In genomic region chr5:89308606-89309040, GRCh38 we compare ENCODE assay signal across 12 cellular contexts.
DNase-seq lines count a peak whose midpoint lies in the region; ATAC-seq, FAIRE-seq and TF ChIP-seq lines count a peak whose summit lies in the region.
"Had no signal": no experiment of that assay in that cellular context is flagged by ENCODE, and none has a peak within 500 bp of the region (broad histone marks: within the 10 kb centered on the region; RNA-seq: fewer than 3 reads in every experiment).

No MANE protein-coding gene starts in this region.

- FAIRE-seq in H54 (lab: Jason Lieb, UNC): no peak
- FAIRE-seq: colon had no signal

- ATAC-seq in GM19351 (IDR thresholded peaks at IDR 0.05; ENCODE audit: unreplicated experiment): peak; percentile 92
- peak; percentile 94 for ATAC-seq in HG02678 (IDR thresholded peaks at IDR 0.05; ENCODE audit: unreplicated experiment)
- ATAC-seq in HG03442 (IDR thresholded peaks at IDR 0.05; ENCODE audit: unreplicated experiment): peak; percentile 94
- ATAC-seq: Right ventricle myocardium inferior had no signal

- no peak for TF ChIP-seq POLR2A in H54 (IDR thresholded peaks at IDR 0.05; ENCODE audit: low read depth, low read length)

- TF ChIP-seq CTCF in GM10248 (IDR thresholded peaks at IDR 0.05; ENCODE audit: control extremely low read depth, extremely low read depth, low read depth, missing control alignments): no peak

- POLR2A ChIA-PET in GM10248 (lab: Yijun Ruan, JAX): no interaction called here

- CTCF ChIA-PET in GM10248 (lab: Yijun Ruan, JAX): interaction anchor here (1.2 kb wide), 1 partner anchor 185 kb away, joined by 3 read pairs; no protein-coding TSS in a partner anchor

- DNase-seq in GM10248 (ENCODE audit: extremely low spot score): peak; percentile 18
- DNase-seq in NCI-H1694 treated with DMSO at 0.1 percent for 48 hours (lab: John Stamatoyannopoulos, UW): no peak
- no peak for DNase-seq in activated CD4-positive, CD25-positive, alpha-beta regulatory T cell (lab: John Stamatoyannopoulos, UW)
- no peak for DNase-seq in NCI-H2227 (lab: John Stamatoyannopoulos, UW; ENCODE audit: unreplicated experiment)
- no peak for DNase-seq in H54 (ENCODE audit: insufficient read length, low spot score)
- DNase-seq: activated effector memory CD4-positive, alpha-beta T cell treated with anti-CD3 and anti-CD28 coated beads, Interleukin-2, amount 50 U/mL, for 16 hours; WERI-Rb-1 had no signal
